Comparison of ENCODE assay signal across 8 cellular contexts in genomic region chr1:116569776-116570357, GRCh38. TPM values are rescaled to one million over a fixed set of nuclear protein-coding genes. Genes with fewer than 3 reads are reported as not detected.
DNase-seq lines count a peak whose midpoint lies in the region; ATAC-seq and TF ChIP-seq lines count a peak whose summit lies in the region.

No MANE protein-coding gene starts in this region.

- peak overlapping the region; percentile 96 for H3K4me2 ChIP-seq in BLaER1

- H3K4me3 ChIP-seq in BLaER1 (peak overlapping the region; percentile 82), HEK293 (ENCODE audit: low read depth, low read length) (peak overlapping the region; percentile 80), lower lobe of right lung (peak overlapping the region; percentile 80)

- peak overlapping the region; percentile 99 for H3K27ac Mint-ChIP-seq in T-helper 17 cell
- peak overlapping the region; percentile 99 for H3K27ac Mint-ChIP-seq in stimulated activated memory B cell treated with anti-CD40 and anti-IgM and Interleukin-4, amounts not matched to agents 10 μg/mL and 1 μg/mL and 100 μg/mL, for 72 hours

- H3K9me3 ChIP-seq in BLaER1 (peaks cover 22% of the 10 kb centered on the region), HEK293 (ENCODE audit: control insufficient read depth, insufficient read depth, low read depth, low read length) (no peaks in the 10 kb centered on the region), T-helper 17 cell (ENCODE audit: control insufficient read depth, low read length, poor library complexity, severe bottlenecking) (no peaks in the 10 kb centered on the region), lower lobe of right lung (no peaks in the 10 kb centered on the region)

- peaks cover 21% of the 10 kb centered on the region for H4K20me1 ChIP-seq in BLaER1

- DNase-seq in T-helper 17 cell (peak; percentile 39 to 50 (median 41)), lower lobe of right lung (peak; percentile 73), retina (no peak), D341Med (ENCODE audit: low spot score) (no peak)
- DNase-seq in central memory CD4-positive, alpha-beta T cell = peak; percentile 64

- H3K27me3 ChIP-seq in BLaER1 (no peaks in the 10 kb centered on the region), lower lobe of right lung (ENCODE audit: low read depth) (no peaks in the 10 kb centered on the region)

- H3K9me3 Mint-ChIP-seq in stimulated activated memory B cell treated with anti-CD40 and anti-IgM and Interleukin-4, amounts not matched to agents 10 μg/mL and 1 μg/mL and 100 μg/mL, for 72 hours = peaks cover 5% of the 10 kb centered on the region

- CTCF ChIA-PET in HEK293 (lab: Yijun Ruan, JAX) = interaction anchor here (0.7 to 1.5 kb wide), 6 partner anchors 9 to 714 kb away, joined by 3 to 6 read pairs (median 4); no protein-coding TSS in a partner anchor

- intact Hi-C loops in lower lobe of right lung (cut with DNase I) = no loop called here

- peak overlapping the region; percentile 99 for H3K4me3 Mint-ChIP-seq in T-helper 17 cell
- H3K4me3 Mint-ChIP-seq in stimulated activated memory B cell treated with anti-CD40 and anti-IgM and Interleukin-4, amounts not matched to agents 10 μg/mL and 1 μg/mL and 100 μg/mL, for 72 hours = peak overlapping the region; percentile 98

- H3K4me1 ChIP-seq in BLaER1 = peaks cover 44% of the 10 kb centered on the region
- H3K4me1 ChIP-seq in HEK293 (ENCODE audit: control insufficient read depth, insufficient read depth, low read length) = no peaks in the 10 kb centered on the region; the same call in 1 of the 2 replicates
- peaks cover 53% of the 10 kb centered on the region for H3K4me1 ChIP-seq in lower lobe of right lung

- POLR2A ChIA-PET in HEK293 (lab: Yijun Ruan, JAX) = interaction anchor here (0.6 to 1.2 kb wide), 2 partner anchors 200 to 490 kb away, joined by 3 to 4 read pairs; partner anchors contain the start of gene TTF2

- peaks cover 57% of the 10 kb centered on the region for H3K4me1 Mint-ChIP-seq in T-helper 17 cell
- peaks cover 80% of the 10 kb centered on the region for H3K4me1 Mint-ChIP-seq in stimulated activated memory B cell treated with anti-CD40 and anti-IgM and Interleukin-4, amounts not matched to agents 10 μg/mL and 1 μg/mL and 100 μg/mL, for 72 hours

- peak; percentile 61 for ATAC-seq in T-helper 17 cell
- ATAC-seq in lower lobe of right lung = peak; percentile 31 to 33
- peak; percentile 28 for ATAC-seq in stimulated activated memory B cell treated with anti-CD40 and anti-IgM and Interleukin-4, amounts not matched to agents 10 μg/mL and 1 μg/mL and 100 μg/mL, for 72 hours

- peak overlapping the region; percentile 95 for H3K27ac ChIP-seq in BLaER1
- 0 out of 2 replicates have a peak overlapping the region, but pooled peaks have one; percentile 56 for H3K27ac ChIP-seq in HEK293 (ENCODE audit: extremely low read depth, low read depth, low read length)
- H3K27ac ChIP-seq in lower lobe of right lung = peak overlapping the region; percentile 99

- peaks cover 4% of the 10 kb centered on the region for H3K36me3 Mint-ChIP-seq in T-helper 17 cell (ENCODE audit: low read depth)
- H3K36me3 Mint-ChIP-seq in stimulated activated memory B cell treated with anti-CD40 and anti-IgM and Interleukin-4, amounts not matched to agents 10 μg/mL and 1 μg/mL and 100 μg/mL, for 72 hours = peaks cover 50% of the 10 kb centered on the region

- peak overlapping the region; percentile 92 for H3K9ac ChIP-seq in BLaER1

- no peaks in the 10 kb centered on the region for H3K27me3 Mint-ChIP-seq in T-helper 17 cell
- no peaks in the 10 kb centered on the region for H3K27me3 Mint-ChIP-seq in stimulated activated memory B cell treated with anti-CD40 and anti-IgM and Interleukin-4, amounts not matched to agents 10 μg/mL and 1 μg/mL and 100 μg/mL, for 72 hours

- peaks cover 20% of the 10 kb centered on the region for H3K36me3 ChIP-seq in BLaER1
- H3K36me3 ChIP-seq in HEK293 (ENCODE audit: control insufficient read depth in 2 of 2, insufficient read depth in 1 of 2, low read length in 2 of 2) = no peaks in the 10 kb centered on the region
- H3K36me3 ChIP-seq in lower lobe of right lung = no peaks in the 10 kb centered on the region

- no peak for TF ChIP-seq CTCF in HEK293 (tag by site-specific recombination; IDR thresholded peaks at IDR 0.05)
- TF ChIP-seq CTCF in lower lobe of right lung (IDR thresholded peaks at IDR 0.05) = no peak

TF ChIP-seq in HEK293, 187 proteins besides CTCF, POLR2A, EP300 and RAD21 (continues in another document):
- TF ChIP-seq ZNF488 (tag by site-specific recombination; IDR thresholded peaks at IDR 0.05) (no peak), ZNF521 (tag by site-specific recombination; IDR thresholded peaks at IDR 0.05) (no peak), ZNF391 (tag by site-specific recombination; IDR thresholded peaks at IDR 0.05; ENCODE audit: borderline replicate concordance, low read depth) (no peak; the same call in 1 of the 2 replicates), ZNF138 (tag by site-specific recombination; IDR thresholded peaks at IDR 0.05; ENCODE audit: borderline replicate concordance) (no peak), ZNF768 (tag by site-specific recombination; IDR thresholded peaks at IDR 0.05) (no peak), ZNF121 (tag by site-specific recombination; IDR thresholded peaks at IDR 0.05) (no peak), ZNF677 (tag by site-specific recombination; IDR thresholded peaks at IDR 0.05) (no peak), KLF7 (tag by site-specific recombination; IDR thresholded peaks at IDR 0.05; ENCODE audit: borderline replicate concordance) (peak; percentile 58; the same call in 1 of the 2 replicates), ZNF660 (tag by site-specific recombination; IDR thresholded peaks at IDR 0.05) (no peak), KLF1 (tag by site-specific recombination; IDR thresholded peaks at IDR 0.05) (0 out of 2 replicates have a peak, but pooled peaks have one; percentile 9), ZBTB44 (tag by site-specific recombination; IDR thresholded peaks at IDR 0.05) (no peak), ZNF16 (tag by site-specific recombination; IDR thresholded peaks at IDR 0.05; ENCODE audit: low read depth) (no peak), ZNF223 (tag by site-specific recombination; IDR thresholded peaks at IDR 0.05) (no peak), GLI2 (tag by site-specific recombination; IDR thresholded peaks at IDR 0.05; ENCODE audit: borderline replicate concordance, low read depth) (no peak), PATZ1 (tag by site-specific recombination; IDR thresholded peaks at IDR 0.05) (no peak), GLIS1 (tag by site-specific recombination; IDR thresholded peaks at IDR 0.05) (peak; percentile 48; the same call in 1 of the 2 replicates), ZNF777 (tag by site-specific recombination; IDR thresholded peaks at IDR 0.05; ENCODE audit: borderline replicate concordance) (peak; percentile 52; the same call in 1 of the 2 replicates)

RNA-seq across cellular contexts. Expression of gene CD58, which starts 1.0 kb away (rescaled TPM):
- total RNA-seq in T-helper 17 cell (10 to 100 TPM; 21.7 to 22.1 TPM), lower lobe of right lung (39.5 TPM)

Comparison
In these comparisons a context has a peak if more than half of its experiments do, and no peak if none do; other contexts are left out.
1. DNase-seq: peak in T-helper 17 cell (3 of 3), central memory CD4-positive, alpha-beta T cell (single experiment) and lower lobe of right lung (single experiment); none in retina (single experiment) and D341Med (single experiment).
2. Peak in every context shown above with its lines, with median percentiles within 50 percentile points of each other: H3K27ac ChIP-seq, H3K4me3 ChIP-seq and ATAC-seq.